15 cellular contexts compared by ENCODE assay signal in genomic region chr11:18001191-18001590, GRCh38.
"Had no signal": no experiment of that assay in that cellular context is flagged by ENCODE, and none has a peak within 500 bp of the region (broad histone marks: within the 10 kb centered on the region; RNA-seq: fewer than 3 reads in every experiment).

No MANE protein-coding gene starts in this region.

- ATAC-seq: gastrocnemius medialis; psoas muscle; stimulated activated naive CD8-positive, alpha-beta T cell treated with anti-CD3 and anti-CD28 coated beads, Interleukin-15, Interleukin-2, amounts not matched to agents 100 U/mL and 50 U/mL, for 24 hours had no signal

- H3K4me1 ChIP-seq: ascending aorta, esophagus muscularis mucosa, gastrocnemius medialis, psoas muscle, suprapubic skin had no signal

- DNase-seq: activated CD4-positive, alpha-beta memory T cell treated with anti-CD3 and anti-CD28 coated beads for 36 hours; activated gamma-delta T cell treated with Interleukin-2 at 50 U/mL for 16 hours; activated T-cell treated with anti-CD3 and anti-CD28 coated beads, Interleukin-2, amount 50 U/mL, for 48 hours; gastrocnemius medialis; kidney glomerular epithelial cell; psoas muscle; stimulated activated CD4-positive, alpha-beta T cell treated with anti-CD3 and anti-CD28 coated beads, Interleukin-4, amount 100 ng/mL, for 1 hour; stimulated activated CD8-positive, alpha-beta memory T cell treated with anti-CD3 and anti-CD28 coated beads, Interleukin-4, amount 100 ng/mL, for 48 hours; stimulated activated naive CD8-positive, alpha-beta T cell treated with anti-CD3 and anti-CD28 coated beads, Interleukin-15, Interleukin-2, amounts not matched to agents 100 U/mL and 50 U/mL, for 24 hours had no signal

- H3K27me3 ChIP-seq: ascending aorta, cardiac muscle cell, esophagus muscularis mucosa, gastrocnemius medialis, suprapubic skin had no signal

- H3K27ac ChIP-seq: ascending aorta, cardiac muscle cell, esophagus muscularis mucosa, gastrocnemius medialis, psoas muscle, suprapubic skin, VCaP had no signal

- H3K4me3 ChIP-seq: ascending aorta, cardiac muscle cell, esophagus muscularis mucosa, gastrocnemius medialis, psoas muscle, suprapubic skin had no signal

- H3K9me3 ChIP-seq: ascending aorta, esophagus muscularis mucosa, gastrocnemius medialis, psoas muscle, suprapubic skin had no signal

- FAIRE-seq: colon had no signal
